Comparison of ENCODE assay signal across 29 cellular contexts in the genomic region with DNA sequence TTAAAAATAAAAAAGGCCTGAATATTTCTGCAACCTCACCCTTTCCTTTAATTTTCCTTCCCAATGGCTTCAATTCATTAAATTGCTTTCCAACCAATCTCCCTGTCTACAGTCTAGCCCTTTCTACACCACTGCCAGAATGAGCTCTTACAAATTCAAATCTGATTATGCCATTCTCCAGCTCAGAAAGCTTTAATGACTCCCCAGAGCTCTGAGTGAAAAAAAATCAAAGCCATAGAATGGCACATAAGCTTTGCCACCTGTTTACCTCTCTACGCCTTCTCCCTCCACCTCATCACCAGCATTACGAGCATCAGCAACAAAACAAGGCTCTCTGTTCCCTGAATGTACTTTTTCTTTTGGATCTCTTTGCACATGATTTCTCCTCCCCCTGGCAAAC.
DNase-seq lines count a peak whose midpoint lies in the region; ATAC-seq and TF ChIP-seq lines count a peak whose summit lies in the region.
"Had no signal": no experiment of that assay in that cellular context is flagged by ENCODE, and none has a peak within 500 bp of the region (broad histone marks: within the 10 kb centered on the region; RNA-seq: fewer than 3 reads in every experiment).

No MANE protein-coding gene starts in this region.

- WGBS in testis, 2 donors: 79 to 85% methylated on average over 2 of the region's 2 CpGs

- H3K36me3 ChIP-seq in ACC112 (ENCODE audit: insufficient read depth, low read length) (no peaks in the 10 kb centered on the region), neural progenitor cell (no peaks in the 10 kb centered on the region), testis (ENCODE audit: low read depth, missing control alignments) (no peaks in the 10 kb centered on the region)
- H3K36me3 ChIP-seq: right lobe of liver, uterus, WERI-Rb-1 had no signal

- CTCF ChIA-PET in WTC11 (lab: Charles Lee): no interaction called here
- CTCF ChIA-PET in activated CD4-positive, alpha-beta T cell treated with anti-CD3 and anti-CD28 coated beads, Interleukin-2, amount 10 ng/mL, durations not matched to agents 7 days and 5 days (lab: Charles Lee): no interaction called here

- H3K9ac ChIP-seq in neural progenitor cell: no peak overlapping the region

- TF ChIP-seq CTCF in WTC11 (IDR thresholded peaks at IDR 0.05): no peak
- TF ChIP-seq CTCF in neural progenitor cell (IDR thresholded peaks at IDR 0.05): no peak
- TF ChIP-seq CTCF in testis (IDR thresholded peaks at IDR 0.05): no peak

- H3K4me3 ChIP-seq in ACC112 (ENCODE audit: low read depth, low read length): no peak overlapping the region
- no peak overlapping the region for H3K4me3 ChIP-seq in neural progenitor cell
- no peak overlapping the region for H3K4me3 ChIP-seq in testis
- H3K4me3 ChIP-seq: GM12878, right lobe of liver, uterus had no signal

- DNase-seq in NCI-H1436 (lab: John Stamatoyannopoulos, UW) (peak; percentile 72), WTC11 (ENCODE audit: low spot score) (no peak), neural progenitor cell (ENCODE audit: low spot score) (peak; percentile 23), testis (no peak)
- no peak for DNase-seq in activated CD4-positive, alpha-beta T cell treated with anti-CD3 and anti-CD28 coated beads, Interleukin-2, amount 10 ng/mL, durations not matched to agents 7 days and 5 days
- DNase-seq: activated CD4-positive, alpha-beta T cell treated with anti-CD3 and anti-CD28 coated beads, Interleukin-2, amount 10 ng/mL, durations not matched to agents 24 days and 14 days; activated effector memory CD4-positive, alpha-beta T cell treated with anti-CD3 and anti-CD28 coated beads, Interleukin-2, amount 50 U/mL, for 16 hours; activated naive CD8-positive, alpha-beta T cell treated with anti-CD3 and anti-CD28 coated beads for 36 hours; activated T-cell treated with anti-CD3 and anti-CD28 coated beads, Interleukin-2, amount 50 U/mL, for 1 hour; central memory CD4-positive, alpha-beta T cell; DMS153; effector memory CD8-positive, alpha-beta T cell; erythroblast; glutamatergic neuron; NCI-H187; NCI-H226; NCI-H748 treated with DMSO at 0.1 percent for 48 hours; right lobe of liver; stimulated activated CD8-positive, alpha-beta memory T cell treated with anti-CD3 and anti-CD28 coated beads, Interleukin-4, amount 100 ng/mL, for 48 hours; stimulated activated naive CD8-positive, alpha-beta T cell treated with anti-CD3 and anti-CD28 coated beads, Interleukin-15, amount 100 ng/mL, for 72 hours; T1000; uterus; WERI-Rb-1 had no signal

- H4K20me1 ChIP-seq in neural progenitor cell (ENCODE audit: low read depth): no peaks in the 10 kb centered on the region

- H3K4me2 ChIP-seq in neural progenitor cell: no peak overlapping the region

- H3K27me3 ChIP-seq in ACC112 (ENCODE audit: insufficient read depth, low read length) (no peaks in the 10 kb centered on the region), neural progenitor cell (no peaks in the 10 kb centered on the region), testis (no peaks in the 10 kb centered on the region)
- H3K27me3 ChIP-seq: right lobe of liver, uterus had no signal

- no peak for TF ChIP-seq POLR2A in testis (IDR thresholded peaks at IDR 0.05)

- no peaks in the 10 kb centered on the region for H3K9me3 ChIP-seq in neural progenitor cell (ENCODE audit: low read depth)
- no peaks in the 10 kb centered on the region for H3K9me3 ChIP-seq in testis
- H3K9me3 ChIP-seq: right lobe of liver, uterus had no signal

- H3K27me3 Mint-ChIP-seq in WTC11 (ENCODE audit: low read depth) (no peaks in the 10 kb centered on the region), neural progenitor cell (ENCODE audit: insufficient read depth, low read depth) (peaks cover 2% of the 10 kb centered on the region)
- no peaks in the 10 kb centered on the region for H3K27me3 Mint-ChIP-seq in activated CD4-positive, alpha-beta T cell treated with anti-CD3 and anti-CD28 coated beads, Interleukin-2, amount 10 ng/mL, durations not matched to agents 7 days and 5 days
- H3K27me3 Mint-ChIP-seq: activated CD4-positive, alpha-beta T cell treated with anti-CD3 and anti-CD28 coated beads, Interleukin-2, amount 10 ng/mL, durations not matched to agents 24 days and 14 days; activated naive CD8-positive, alpha-beta T cell treated with anti-CD3 and anti-CD28 coated beads for 36 hours; effector memory CD8-positive, alpha-beta T cell; IgD-negative memory B cell; memory B cell; stimulated activated naive CD8-positive, alpha-beta T cell treated with anti-CD3 and anti-CD28 coated beads, Interleukin-15, amount 100 ng/mL, for 72 hours had no signal

- H3K9me3 Mint-ChIP-seq in WTC11: peaks cover 20% of the 10 kb centered on the region
- peaks cover 6% of the 10 kb centered on the region for H3K9me3 Mint-ChIP-seq in neural progenitor cell
- peaks cover 5% of the 10 kb centered on the region for H3K9me3 Mint-ChIP-seq in activated CD4-positive, alpha-beta T cell treated with anti-CD3 and anti-CD28 coated beads, Interleukin-2, amount 10 ng/mL, durations not matched to agents 7 days and 5 days
- H3K9me3 Mint-ChIP-seq: activated naive CD8-positive, alpha-beta T cell treated with anti-CD3 and anti-CD28 coated beads for 36 hours had no signal

- H3K79me2 ChIP-seq in ACC112 (ENCODE audit: control insufficient read depth, insufficient read depth, low read length, unreplicated experiment) (no peaks in the 10 kb centered on the region), neural progenitor cell (ENCODE audit: low read depth) (no peaks in the 10 kb centered on the region)

- H3K36me3 Mint-ChIP-seq in WTC11 (peaks cover 12% of the 10 kb centered on the region), neural progenitor cell (no peaks in the 10 kb centered on the region)
- no peaks in the 10 kb centered on the region for H3K36me3 Mint-ChIP-seq in activated CD4-positive, alpha-beta T cell treated with anti-CD3 and anti-CD28 coated beads, Interleukin-2, amount 10 ng/mL, durations not matched to agents 7 days and 5 days (ENCODE audit: low read depth)
- H3K36me3 Mint-ChIP-seq: activated naive CD8-positive, alpha-beta T cell treated with anti-CD3 and anti-CD28 coated beads for 36 hours; IgD-negative memory B cell; memory B cell had no signal

- H3K4me1 ChIP-seq in ACC112 (ENCODE audit: control insufficient read depth, insufficient read depth, low read length, unreplicated experiment) (peaks cover 5% of the 10 kb centered on the region), neural progenitor cell (peaks cover 11% of the 10 kb centered on the region), testis (no peaks in the 10 kb centered on the region)
- H3K4me1 ChIP-seq: right lobe of liver, uterus had no signal

- H3K4me1 Mint-ChIP-seq in WTC11: peaks cover 29% of the 10 kb centered on the region
- H3K4me1 Mint-ChIP-seq in neural progenitor cell: peaks cover 10% of the 10 kb centered on the region
- no peaks in the 10 kb centered on the region for H3K4me1 Mint-ChIP-seq in activated CD4-positive, alpha-beta T cell treated with anti-CD3 and anti-CD28 coated beads, Interleukin-2, amount 10 ng/mL, durations not matched to agents 7 days and 5 days
- H3K4me1 Mint-ChIP-seq: activated CD4-positive, alpha-beta T cell treated with anti-CD3 and anti-CD28 coated beads, Interleukin-2, amount 10 ng/mL, durations not matched to agents 24 days and 14 days; activated naive CD8-positive, alpha-beta T cell treated with anti-CD3 and anti-CD28 coated beads for 36 hours; IgD-negative memory B cell; memory B cell; stimulated activated naive CD8-positive, alpha-beta T cell treated with anti-CD3 and anti-CD28 coated beads, Interleukin-15, amount 100 ng/mL, for 72 hours had no signal

- intact Hi-C loops in testis (cut with DNase I; ENCODE audit: low total_unique reads): no loop called here

- peak overlapping the region; percentile 12 for H3K27ac Mint-ChIP-seq in WTC11
- H3K27ac Mint-ChIP-seq in neural progenitor cell: no peak overlapping the region
- H3K27ac Mint-ChIP-seq in activated CD4-positive, alpha-beta T cell treated with anti-CD3 and anti-CD28 coated beads, Interleukin-2, amount 10 ng/mL, durations not matched to agents 7 days and 5 days: no peak overlapping the region
- H3K27ac Mint-ChIP-seq: activated CD4-positive, alpha-beta T cell treated with anti-CD3 and anti-CD28 coated beads, Interleukin-2, amount 10 ng/mL, durations not matched to agents 24 days and 14 days; activated naive CD8-positive, alpha-beta T cell treated with anti-CD3 and anti-CD28 coated beads for 36 hours; effector memory CD8-positive, alpha-beta T cell; IgD-negative memory B cell; memory B cell; stimulated activated naive CD8-positive, alpha-beta T cell treated with anti-CD3 and anti-CD28 coated beads, Interleukin-15, amount 100 ng/mL, for 72 hours had no signal

- H3F3A ChIP-seq in neural progenitor cell (ENCODE audit: low read depth): peaks cover 4% of the 10 kb centered on the region

- H3K27ac ChIP-seq in ACC112 (ENCODE audit: low read depth, low read length) (no peak overlapping the region), neural progenitor cell (peak overlapping the region; percentile 25), testis (no peak overlapping the region)
- H3K27ac ChIP-seq: right lobe of liver, uterus, WERI-Rb-1 had no signal

- POLR2A ChIA-PET in WTC11 (lab: Charles Lee): no interaction called here
- POLR2A ChIA-PET in activated CD4-positive, alpha-beta T cell treated with anti-CD3 and anti-CD28 coated beads, Interleukin-2, amount 10 ng/mL, durations not matched to agents 7 days and 5 days (lab: Charles Lee): no interaction called here

- ATAC-seq in WTC11: no peak
- no peak for ATAC-seq in GM18517 (IDR thresholded peaks at IDR 0.05; ENCODE audit: unreplicated experiment)
- ATAC-seq in GM21447 (IDR thresholded peaks at IDR 0.05; ENCODE audit: unreplicated experiment): no peak
- ATAC-seq: effector memory CD8-positive, alpha-beta T cell; GM12878; right lobe of liver; stimulated activated naive CD8-positive, alpha-beta T cell treated with anti-CD3 and anti-CD28 coated beads, Interleukin-15, amount 100 ng/mL, for 72 hours had no signal

- H2AFZ ChIP-seq in ACC112 (ENCODE audit: low read length, unreplicated experiment) (peak overlapping the region; percentile 13), neural progenitor cell (replicated peaks) (no peak overlapping the region)

- H3K4me3 Mint-ChIP-seq in WTC11 (no peak overlapping the region), neural progenitor cell (no peak overlapping the region)
- no peak overlapping the region for H3K4me3 Mint-ChIP-seq in activated CD4-positive, alpha-beta T cell treated with anti-CD3 and anti-CD28 coated beads, Interleukin-2, amount 10 ng/mL, durations not matched to agents 7 days and 5 days
- H3K4me3 Mint-ChIP-seq: activated CD4-positive, alpha-beta T cell treated with anti-CD3 and anti-CD28 coated beads, Interleukin-2, amount 10 ng/mL, durations not matched to agents 24 days and 14 days; activated naive CD8-positive, alpha-beta T cell treated with anti-CD3 and anti-CD28 coated beads for 36 hours; effector memory CD8-positive, alpha-beta T cell; IgD-negative memory B cell; memory B cell; stimulated activated naive CD8-positive, alpha-beta T cell treated with anti-CD3 and anti-CD28 coated beads, Interleukin-15, amount 100 ng/mL, for 72 hours had no signal

TF ChIP-seq in WTC11, 78 proteins besides CTCF, POLR2A, EP300 and RAD21 (continues in another document):
- TF ChIP-seq ETV6 (CRISPR knock-in tag; IDR thresholded peaks at IDR 0.05): no peak

Comparison
In these comparisons a context has a peak if more than half of its experiments do, and no peak if none do; other contexts are left out.
1. DNase-seq: peak in NCI-H1436 (single experiment) and neural progenitor cell (single experiment); none in WTC11 (single experiment), testis (single experiment) and activated CD4-positive, alpha-beta T cell treated with anti-CD3 and anti-CD28 coated beads, Interleukin-2, amount 10 ng/mL, durations not matched to agents 7 days and 5 days (single experiment).